In genomic region chr9:75378036-75378435, GRCh38 we compare ENCODE assay signal across 12 cellular contexts.
DNase-seq lines count a peak whose midpoint lies in the region; ATAC-seq and TF ChIP-seq lines count a peak whose summit lies in the region.
"Had no signal": no experiment of that assay in that cellular context is flagged by ENCODE, and none has a peak within 500 bp of the region (broad histone marks: within the 10 kb centered on the region; RNA-seq: fewer than 3 reads in every experiment).

No MANE protein-coding gene starts in this region.

- CTCF ChIA-PET in HEK293T (lab: Yijun Ruan, JAX): no interaction called here

- DNase-seq in HEK293T (ENCODE audit: extremely low spot score) (peak; percentile 10), coronary artery (ENCODE audit: low spot score) (peak; percentile 82), stromal cell of bone marrow (ENCODE audit: low read depth) (peak; percentile 3), DMS153 (lab: John Stamatoyannopoulos, UW) (no peak)
- no peak for DNase-seq in activated effector memory CD4-positive, alpha-beta T cell treated with Interleukin-2 at 50 U/mL for 16 hours
- DNase-seq: NCI-H1436, NCI-H345, T-helper 1 cell had no signal

- POLR2A ChIA-PET in HEK293T (lab: Yijun Ruan, JAX): no interaction called here

- H3K36me3 ChIP-seq in liver (ENCODE audit: control insufficient read depth in 4 of 4, insufficient read depth in 3 of 4, low read depth in 1 of 4, low read length in 3 of 4): no peaks in the 10 kb centered on the region

- H3K4me3 ChIP-seq in coronary artery (no peak overlapping the region), liver (ENCODE audit: low read depth in 1 of 3, low read length in 3 of 3) (no peak overlapping the region)
- H3K4me3 ChIP-seq: K562 had no signal

- no peak overlapping the region for H3K9ac ChIP-seq in liver (ENCODE audit: low read depth in 1 of 2, low read length in 2 of 2)

- no peaks in the 10 kb centered on the region for H3K4me1 ChIP-seq in liver (ENCODE audit: control insufficient read depth in 4 of 4, insufficient read depth in 4 of 4, low read length in 3 of 4)

- peak overlapping the region in 1 of 2 donors; percentile 30 for H3K27ac ChIP-seq in coronary artery
- no peak overlapping the region for H3K27ac ChIP-seq in liver (ENCODE audit: low read depth in 1 of 2, low read length in 2 of 2)

- TF ChIP-seq CTCF in coronary artery (IDR thresholded peaks at IDR 0.05): no peak
- no peak for TF ChIP-seq CTCF in liver (IDR thresholded peaks at IDR 0.05; ENCODE audit: low read depth, low read length, missing input control)

- no peaks in the 10 kb centered on the region for H3K9me3 ChIP-seq in liver (ENCODE audit: control insufficient read depth in 4 of 4, low read length in 3 of 4)

- H3K27me3 ChIP-seq in liver (ENCODE audit: control insufficient read depth in 4 of 4, insufficient read depth in 4 of 4, low read length in 3 of 4): no peaks in the 10 kb centered on the region

- TF ChIP-seq RAD21 in liver (IDR thresholded peaks at IDR 0.05): no peak

- WGBS in liver: 44% methylated on average over 9 of the region's 9 CpGs

- no peak for ATAC-seq in GM19463 (IDR thresholded peaks at IDR 0.05; ENCODE audit: unreplicated experiment)
- no peak for ATAC-seq in GM21526 (IDR thresholded peaks at IDR 0.05; ENCODE audit: low FRiP score, unreplicated experiment)
- ATAC-seq: K562 had no signal

TF ChIP-seq in HEK293T, 16 proteins besides CTCF, POLR2A, EP300 and RAD21:
- TF ChIP-seq ZNF384 (IDR thresholded peaks at IDR 0.05) (no peak), L3MBTL2 (conservative IDR thresholded peaks at IDR 0.05) (no peak), FOXK2 (IDR thresholded peaks at IDR 0.05) (no peak)

TF ChIP-seq in liver, 16 proteins besides CTCF, POLR2A, EP300 and RAD21:
- TF ChIP-seq NR2F2 (IDR thresholded peaks at IDR 0.05): peak; percentile 38
- TF ChIP-seq EGR1 (IDR thresholded peaks at IDR 0.05; ENCODE audit: low read depth in 2 of 2): no peak

Comparison
In these comparisons a context has a peak if more than half of its experiments do, and no peak if none do; other contexts are left out.
1. DNase-seq: peak in HEK293T (single experiment), coronary artery (single experiment) and stromal cell of bone marrow (single experiment); none in activated effector memory CD4-positive, alpha-beta T cell treated with Interleukin-2 at 50 U/mL for 16 hours (single experiment) and DMS153 (single experiment).